Comparison of ENCODE assay signal across 8 cellular contexts in the genomic region with DNA sequence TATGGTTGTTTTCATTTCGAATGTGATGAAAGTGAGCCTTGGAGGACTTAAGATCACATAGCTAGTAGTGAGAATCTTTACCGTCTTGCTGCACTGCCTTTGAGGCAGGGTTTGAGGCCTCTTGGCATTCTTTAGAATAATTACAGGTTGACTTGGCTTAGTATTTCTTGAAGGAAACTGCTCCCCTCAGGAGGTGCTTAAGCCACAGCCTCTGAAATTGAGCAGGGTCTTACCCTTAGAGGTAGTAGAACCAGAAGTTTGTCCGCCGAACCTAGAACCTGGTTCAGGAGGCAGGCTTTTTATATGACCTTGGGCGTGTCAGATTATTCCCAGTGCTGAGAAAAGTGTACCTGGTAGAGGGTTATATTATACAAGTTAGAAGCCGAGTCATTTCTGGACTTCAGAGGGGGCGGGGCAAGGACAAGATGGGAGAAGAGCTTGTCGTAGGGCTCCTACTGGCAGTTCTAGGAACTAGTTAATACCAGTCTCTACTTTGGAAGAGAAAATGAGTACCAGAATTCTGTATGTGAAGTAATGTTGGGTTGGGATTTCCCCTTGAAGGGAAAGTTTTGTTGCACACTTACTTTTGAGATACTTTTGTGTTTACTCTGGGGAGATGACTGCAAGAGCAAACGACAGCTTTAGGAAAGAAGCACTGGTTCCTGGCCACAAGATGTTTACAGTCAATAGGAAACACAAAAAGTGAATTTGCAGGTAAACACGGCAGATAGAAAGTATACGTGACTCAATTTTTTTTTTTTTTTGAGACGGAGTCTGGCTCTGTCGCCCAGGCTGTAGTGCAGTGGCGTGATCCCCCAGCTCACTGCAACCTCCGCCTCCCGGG. TPM values are rescaled to one million over a fixed set of nuclear protein-coding genes. Genes with fewer than 3 reads are reported as not detected.
DNase-seq lines count a peak whose midpoint lies in the region; ATAC-seq and TF ChIP-seq lines count a peak whose summit lies in the region.

No MANE protein-coding gene starts in this region.

- ATAC-seq in heart left ventricle (no peak), left ventricle myocardium superior (no peak), HG02885 (IDR thresholded peaks at IDR 0.05; ENCODE audit: poor library complexity, unreplicated experiment) (peak; percentile 40)

- H3K27ac ChIP-seq in heart left ventricle (peak overlapping the region; percentile 91 to 99 (median 94)), esophagus (ENCODE audit: low read depth in 2 of 2, low read length in 1 of 2) (peak overlapping the region; percentile 99), neural progenitor cell (peak overlapping the region; percentile 96)

- H3K4me1 Mint-ChIP-seq in neural progenitor cell (peaks cover 13% of the 10 kb centered on the region), type B pancreatic cell (ENCODE audit: unreplicated experiment) (peaks cover 22% of the 10 kb centered on the region)

- H3K36me3 ChIP-seq in heart left ventricle (peaks cover 0 to 28% (median 21%) of the 10 kb centered on the region in 9 donors), esophagus (ENCODE audit: control insufficient read depth in 2 of 2, insufficient read depth in 2 of 2, low read length in 1 of 2) (no peaks in the 10 kb centered on the region), neural progenitor cell (no peaks in the 10 kb centered on the region)

- H4K20me1 ChIP-seq in neural progenitor cell (ENCODE audit: low read depth) = peaks cover 20% of the 10 kb centered on the region

- H2AFZ ChIP-seq in neural progenitor cell (replicated peaks) = peak overlapping the region; percentile 4

- 49 to 57% (median 57%) methylated on average over 16 of the region's 16 CpGs for WGBS in heart left ventricle, 4 donors
- 46 to 47% methylated on average over 16 of the region's 16 CpGs for WGBS in esophagus, 2 donors

- H3K27ac Mint-ChIP-seq in neural progenitor cell = peak overlapping the region; percentile 81
- peak overlapping the region; percentile 93 for H3K27ac Mint-ChIP-seq in type B pancreatic cell

- TF ChIP-seq CTCF in heart left ventricle (IDR thresholded peaks at IDR 0.05) = peak in 2 of 12 donors; percentile 9 to 13
- peak; percentile 32 for TF ChIP-seq CTCF in neural progenitor cell (IDR thresholded peaks at IDR 0.05)
- peak; percentile 68 for TF ChIP-seq CTCF in type B pancreatic cell (conservative IDR thresholded peaks at IDR 0.05)

- peaks cover 18% of the 10 kb centered on the region for H3F3A ChIP-seq in neural progenitor cell (ENCODE audit: low read depth)

- H3K27me3 Mint-ChIP-seq in neural progenitor cell (ENCODE audit: insufficient read depth, low read depth) (no peaks in the 10 kb centered on the region), type B pancreatic cell (peaks cover 28% of the 10 kb centered on the region)

- intact Hi-C loops in heart left ventricle (cut with DNase I) = no loop called here
- intact Hi-C loops in left ventricle myocardium superior (cut with micrococcal nuclease) = no loop called here

- H3K36me3 Mint-ChIP-seq in neural progenitor cell (peaks cover 32% of the 10 kb centered on the region), type B pancreatic cell (peaks cover 41% of the 10 kb centered on the region)

- H3K27me3 ChIP-seq in heart left ventricle (peaks cover 0 to 9% (median 0%) of the 10 kb centered on the region in 9 donors), esophagus (ENCODE audit: control insufficient read depth in 1 of 2, insufficient read depth in 2 of 2, low read length in 2 of 2) (no peaks in the 10 kb centered on the region), neural progenitor cell (peaks cover 27% of the 10 kb centered on the region)

- H3K79me2 ChIP-seq in neural progenitor cell (ENCODE audit: low read depth) = peaks cover 57% of the 10 kb centered on the region

- peak overlapping the region; percentile 98 for H3K4me2 ChIP-seq in neural progenitor cell

- H3K4me1 ChIP-seq in heart left ventricle (peaks cover 3 to 54% (median 41%) of the 10 kb centered on the region in 12 donors), esophagus (ENCODE audit: control insufficient read depth in 2 of 2, insufficient read depth in 2 of 2, low read length in 1 of 2) (no peaks in the 10 kb centered on the region), neural progenitor cell (peaks cover 12% of the 10 kb centered on the region)

- peak overlapping the region; percentile 88 for H3K4me3 Mint-ChIP-seq in neural progenitor cell
- H3K4me3 Mint-ChIP-seq in type B pancreatic cell = peak overlapping the region; percentile 88

- DNase-seq in heart left ventricle (peak in 2 of 5 donors; percentile 19 to 32), left ventricle myocardium superior (no peak), NCI-H82 treated with DMSO at 0.1 percent for 48 hours (lab: John Stamatoyannopoulos, UW; ENCODE audit: unreplicated experiment) (peak; percentile 45), neural progenitor cell (ENCODE audit: low spot score) (peak; percentile 47), type B pancreatic cell (ENCODE audit: extremely low spot score, unreplicated experiment) (no peak)
- DNase-seq in activated CD8-positive, alpha-beta memory T cell treated with anti-CD3 and anti-CD28 coated beads for 48 hours (ENCODE audit: low read depth in 2 of 3, low spot score in 2 of 3) = peak; percentile 22 to 40 (median 33)

- no peak for TF ChIP-seq POLR2A in heart left ventricle (IDR thresholded peaks at IDR 0.05)

- H3K9me3 ChIP-seq in heart left ventricle (no peaks in the 10 kb centered on the region), esophagus (ENCODE audit: control insufficient read depth in 2 of 2, insufficient read depth in 1 of 2, low read depth in 1 of 2, low read length in 1 of 2) (no peaks in the 10 kb centered on the region), neural progenitor cell (ENCODE audit: low read depth) (no peaks in the 10 kb centered on the region)

- H3K4me3 ChIP-seq in heart left ventricle = peak overlapping the region; percentile 73 to 97 (median 83)
- peak overlapping the region; percentile 76 to 98 for H3K4me3 ChIP-seq in esophagus (ENCODE audit: low read depth in 1 of 2, low read length in 2 of 2)
- peak overlapping the region; percentile 93 for H3K4me3 ChIP-seq in neural progenitor cell

- peaks cover 9% of the 10 kb centered on the region for H3K9me3 Mint-ChIP-seq in neural progenitor cell
- peaks cover 13% of the 10 kb centered on the region for H3K9me3 Mint-ChIP-seq in type B pancreatic cell

- H3K9ac ChIP-seq in neural progenitor cell = peak overlapping the region; percentile 87

RNA-seq across cellular contexts. Expression of a gene that starts 1.3 kb away (rescaled TPM):
- total RNA-seq in heart left ventricle (100 to 1,000 TPM in 2 of 9 donors, 10 to 100 TPM in 7; 68.2 to 103 (median 90.5) TPM), left ventricle myocardium superior (116 TPM), neural progenitor cell (ENCODE audit: low replicate concordance) (86.1 and 105 TPM in 2 replicates), type B pancreatic cell (ENCODE audit: low replicate concordance) (105 and 140 TPM in 2 replicates)
- polyA plus RNA-seq in heart left ventricle (100 to 1,000 TPM in 1 of 2 donors, 10 to 100 TPM in 1; 54.9 to 115 TPM), esophagus (10 to 100 TPM; 67.0 to 74.3 TPM)

Comparison
In these comparisons a context has a peak if more than half of its experiments do, and no peak if none do; other contexts are left out.
1. DNase-seq: peak in NCI-H82 treated with DMSO at 0.1 percent for 48 hours (single experiment), activated CD8-positive, alpha-beta memory T cell treated with anti-CD3 and anti-CD28 coated beads for 48 hours (3 of 3) and neural progenitor cell (single experiment); none in left ventricle myocardium superior (single experiment) and type B pancreatic cell (single experiment).
2. Peak in every context shown above with its lines, with median percentiles within 50 percentile points of each other: H3K27ac ChIP-seq and H3K4me3 ChIP-seq.